ENCODE assay signal across 27 cellular contexts in the genomic region with DNA sequence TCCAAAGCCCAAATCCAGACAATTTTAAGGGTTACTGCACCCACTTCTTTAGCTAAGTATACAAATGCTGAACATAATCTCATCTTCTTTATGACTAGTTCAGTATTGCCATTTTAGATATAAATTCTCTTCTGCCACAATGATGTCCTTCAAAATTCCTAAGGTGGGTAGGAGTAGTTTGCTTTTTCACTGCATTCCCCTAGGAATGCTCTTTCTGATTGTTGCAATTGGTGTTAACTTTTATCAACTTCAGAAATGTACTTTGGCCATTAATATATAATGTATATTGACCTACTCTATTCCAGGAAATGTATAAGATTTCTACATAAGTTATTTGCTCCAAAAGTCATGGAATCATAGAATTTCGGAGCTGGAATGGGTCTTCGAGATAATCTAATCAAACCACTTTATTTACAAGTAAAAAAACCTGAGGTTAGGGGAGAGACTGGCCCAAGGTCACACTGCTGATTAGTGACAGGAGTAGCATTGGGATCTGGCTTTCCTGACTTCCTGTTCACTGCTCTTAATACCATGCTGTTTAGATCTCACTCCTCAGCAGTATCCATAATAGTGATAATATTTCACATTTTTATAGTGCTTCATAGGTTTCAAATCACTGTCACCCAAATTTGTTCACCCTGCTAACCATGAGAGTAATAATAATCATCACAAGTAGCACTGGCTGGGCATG. TPM values are rescaled to one million over a fixed set of nuclear protein-coding genes. Genes with fewer than 3 reads are reported as not detected.
"Had no signal": no experiment of that assay in that cellular context is flagged by ENCODE, and none has a peak within 500 bp of the region (broad histone marks: within the 10 kb centered on the region; RNA-seq: fewer than 3 reads in every experiment).

No MANE protein-coding gene starts in this region.

- H3K4me3 Mint-ChIP-seq: endodermal cell; memory B cell; mesothelial cell of epicardium; naive B cell; natural killer cell treated with Interleukin-12 subunit alpha and Interleukin-12 subunit beta and Interleukin-15 and Interleukin-18, amount 100 ng/mL, for 72 hours; neural progenitor cell; stimulated activated naive B cell treated with anti-CD40 and anti-IgM and Interleukin-4, amounts not matched to agents 10 μg/mL and 1 μg/mL and 100 μg/mL, for 72 hours; stimulated activated naive CD8-positive, alpha-beta T cell treated with anti-CD3 and anti-CD28 coated beads, Interleukin-15, Interleukin-2, amounts not matched to agents 100 ng/mL and 50 ng/mL, for 24 hours had no signal

- H3K36me3 ChIP-seq: gastrocnemius medialis, neural progenitor cell, ovary, transverse colon, upper lobe of right lung, uterus had no signal

- H3K9me3 Mint-ChIP-seq: endodermal cell; memory B cell; mesothelial cell of epicardium; naive B cell; natural killer cell treated with Interleukin-12 subunit alpha and Interleukin-12 subunit beta and Interleukin-15 and Interleukin-18, amount 100 ng/mL, for 72 hours; neural progenitor cell; stimulated activated naive B cell treated with anti-CD40 and anti-IgM and Interleukin-4, amounts not matched to agents 10 μg/mL and 1 μg/mL and 100 μg/mL, for 72 hours had no signal

- H3K27me3 Mint-ChIP-seq: natural killer cell treated with Interleukin-12 subunit alpha and Interleukin-12 subunit beta and Interleukin-15 and Interleukin-18, amount 100 ng/mL, for 72 hours; stimulated activated naive CD8-positive, alpha-beta T cell treated with anti-CD3 and anti-CD28 coated beads, Interleukin-15, Interleukin-2, amounts not matched to agents 100 ng/mL and 50 ng/mL, for 24 hours had no signal

- H3K4me2 ChIP-seq: neural progenitor cell had no signal

- ATAC-seq: gastrocnemius medialis; left lobe of liver; natural killer cell treated with Interleukin-12 subunit alpha and Interleukin-12 subunit beta and Interleukin-15 and Interleukin-18, amount 100 ng/mL, for 72 hours; psoas muscle; right cardiac atrium; stimulated activated naive B cell treated with anti-CD40 and anti-IgM and Interleukin-4, amounts not matched to agents 10 μg/mL and 1 μg/mL and 100 μg/mL, for 72 hours; upper lobe of right lung had no signal

- H3K9me3 ChIP-seq: gastrocnemius medialis, ovary, psoas muscle, transverse colon, upper lobe of right lung, uterus had no signal

- H3K27ac Mint-ChIP-seq: endodermal cell; memory B cell; mesothelial cell of epicardium; naive B cell; natural killer cell treated with Interleukin-12 subunit alpha and Interleukin-12 subunit beta and Interleukin-15 and Interleukin-18, amount 100 ng/mL, for 72 hours; neural progenitor cell; stimulated activated naive B cell treated with anti-CD40 and anti-IgM and Interleukin-4, amounts not matched to agents 10 μg/mL and 1 μg/mL and 100 μg/mL, for 72 hours; stimulated activated naive CD8-positive, alpha-beta T cell treated with anti-CD3 and anti-CD28 coated beads, Interleukin-15, Interleukin-2, amounts not matched to agents 100 ng/mL and 50 ng/mL, for 24 hours had no signal

- H2AFZ ChIP-seq: neural progenitor cell had no signal

- H3K4me1 ChIP-seq: psoas muscle, uterus had no signal

- H3K27ac ChIP-seq: epithelial cell of prostate, gastrocnemius medialis, neural progenitor cell, ovary, psoas muscle, transverse colon, upper lobe of right lung, uterus had no signal

- H3K4me3 ChIP-seq: gastrocnemius medialis, lung, mucosa of descending colon, neural progenitor cell, ovary, psoas muscle, skin epidermis, transverse colon, upper lobe of right lung, uterus had no signal

- H3K36me3 Mint-ChIP-seq: memory B cell; mesothelial cell of epicardium; naive B cell; natural killer cell treated with Interleukin-12 subunit alpha and Interleukin-12 subunit beta and Interleukin-15 and Interleukin-18, amount 100 ng/mL, for 72 hours; neural progenitor cell; stimulated activated naive B cell treated with anti-CD40 and anti-IgM and Interleukin-4, amounts not matched to agents 10 μg/mL and 1 μg/mL and 100 μg/mL, for 72 hours had no signal

- H3K4me1 Mint-ChIP-seq: memory B cell; naive B cell; stimulated activated naive B cell treated with anti-CD40 and anti-IgM and Interleukin-4, amounts not matched to agents 10 μg/mL and 1 μg/mL and 100 μg/mL, for 72 hours had no signal

- DNase-seq: effector CD8-positive, alpha-beta T cell; endodermal cell; gastrocnemius medialis; head of caudate nucleus; kidney; mucosa of descending colon; naive B cell; ovary; posterior cingulate gyrus; psoas muscle; right cardiac atrium; stimulated activated CD4-positive, alpha-beta T cell treated with anti-CD3 and anti-CD28 coated beads, Interleukin-15, amount 100 ng/mL, for 24 hours; stimulated activated CD4-positive, alpha-beta T cell treated with anti-CD3 and anti-CD28 coated beads, Interleukin-2, amount 100 ng/mL, for 48 hours; stimulated activated naive B cell treated with anti-CD40 and anti-IgM and Interleukin-4, amounts not matched to agents 10 μg/mL and 1 μg/mL and 100 μg/mL, for 72 hours; transverse colon; upper lobe of right lung; uterus had no signal

- H3K27me3 ChIP-seq: gastrocnemius medialis, neural progenitor cell, ovary, transverse colon, upper lobe of right lung, uterus had no signal

- FAIRE-seq: colon, kidney had no signal

- H3K9ac ChIP-seq: neural progenitor cell had no signal

RNA-seq across cellular contexts. Expression of gene RASAL2, which starts 46.4 kb away (rescaled TPM):
- total RNA-seq: natural killer cell treated with Interleukin-12 subunit alpha and Interleukin-12 subunit beta and Interleukin-15 and Interleukin-18, amount 100 ng/mL, for 72 hours had no signal
